In genomic region chr11:19674420-19674819, GRCh38 we compare ENCODE assay signal across 12 cellular contexts. TPM values are rescaled to one million over a fixed set of nuclear protein-coding genes. Genes with fewer than 3 reads are reported as not detected.
A peak's percentile ranks its signal among the peaks of the same experiment; 100 is the strongest.
DNase-seq lines count a peak whose midpoint lies in the region; ATAC-seq and TF ChIP-seq lines count a peak whose summit lies in the region.
"Had no signal": no experiment of that assay in that cellular context is flagged by ENCODE, and none has a peak within 500 bp of the region (broad histone marks: within the 10 kb centered on the region; RNA-seq: fewer than 3 reads in every experiment).

No MANE protein-coding gene starts in this region.

- no peak for TF ChIP-seq EP300 in transverse colon (IDR thresholded peaks at IDR 0.05; ENCODE audit: low read depth)

- no peak overlapping the region for H3K4me2 ChIP-seq in PC-9

- peaks cover 38% of the 10 kb centered on the region for H3K4me1 ChIP-seq in PC-9 (replicated peaks; ENCODE audit: insufficient read depth)
- no peaks in the 10 kb centered on the region for H3K4me1 ChIP-seq in mucosa of rectum (ENCODE audit: control insufficient read depth in 2 of 2, insufficient read depth in 2 of 2, low read length in 2 of 2)
- peaks cover under 1 to 40% (median 14%) of the 10 kb centered on the region in 4 donors for H3K4me1 ChIP-seq in transverse colon
- peaks cover 0 to 6% (median 0%) of the 10 kb centered on the region in 4 donors for H3K4me1 ChIP-seq in right lobe of liver

- no peaks in the 10 kb centered on the region for H3K79me2 ChIP-seq in PC-9 (ENCODE audit: low read depth)

- H3K27ac Mint-ChIP-seq in activated naive CD4-positive, alpha-beta T cell treated with anti-CD3 and anti-CD28 coated beads, Interleukin-2, amount 50 U/mL, for 72 hours, result no peak overlapping the region
- H3K27ac Mint-ChIP-seq: effector memory CD8-positive, alpha-beta T cell had no signal

- H3K9me2 ChIP-seq in PC-9 (ENCODE audit: insufficient read depth), result no peaks in the 10 kb centered on the region

- no peaks in the 10 kb centered on the region for H4K20me1 ChIP-seq in PC-9 (ENCODE audit: insufficient read depth)

- peak; percentile 53 for ATAC-seq in Right ventricle myocardium superior (ENCODE audit: poor library complexity)
- ATAC-seq in activated naive CD4-positive, alpha-beta T cell treated with anti-CD3 and anti-CD28 coated beads, Interleukin-2, amount 50 U/mL, for 72 hours, result no peak
- no peak for ATAC-seq in right lobe of liver
- no peak for ATAC-seq in HG03571 (IDR thresholded peaks at IDR 0.05; ENCODE audit: unreplicated experiment)
- ATAC-seq: effector memory CD8-positive, alpha-beta T cell had no signal

- POLR2A ChIA-PET in PC-9 (lab: Charles Lee; ENCODE audit: unreplicated experiment), result interaction anchor here (0.6 kb wide), 1 partner anchor 16 kb away, joined by 4 read pairs; no protein-coding TSS in a partner anchor

- CTCF ChIA-PET in PC-9 (lab: Charles Lee), result no interaction called here

- DNase-seq in PC-9, result peak in 1 of 2 experiments; percentile 65
- DNase-seq in Right ventricle myocardium superior, result no peak
- DNase-seq in transverse colon, result no peak
- no peak for DNase-seq in activated naive CD4-positive, alpha-beta T cell treated with anti-CD3 and anti-CD28 coated beads, Interleukin-2, amount 50 U/mL, for 72 hours (ENCODE audit: low spot score in 2 of 2)
- no peak for DNase-seq in right lobe of liver
- DNase-seq: activated CD4-positive, alpha-beta T cell treated with anti-CD3 and anti-CD28 coated beads, Interleukin-2, amount 50 U/mL, for 4 hours; effector memory CD8-positive, alpha-beta T cell; Karpas-422; NCI-H1930 had no signal

- BruUV-seq in PC-9 (replicated peaks; lab: Mats Ljungman, UMichigan), result no TSS peak

- intact Hi-C loops in PC-9 (cut with micrococcal nuclease; ENCODE audit: unreplicated experiment), result no loop called here
- intact Hi-C loops in Right ventricle myocardium superior (cut with DNase I), result no loop called here
- intact Hi-C loops in transverse colon (cut with DNase I; ENCODE audit: low total_unique reads), result no loop called here
- intact Hi-C loops in right lobe of liver (cut with DNase I), result no loop called here

- no peak overlapping the region; the same call in 1 of the 2 replicates for H2AFZ ChIP-seq in PC-9

- 30 to 50% methylated on average over 2 of the region's 2 CpGs for WGBS in transverse colon (ENCODE audit: low coverage in 1 of 2), 2 donors
- 64% methylated on average over 1 of the region's 2 CpGs for WGBS in right lobe of liver (ENCODE audit: insufficient coverage, low coverage, low lambda C conversion rate, missing lambda C conversion rate)

- no peak for TF ChIP-seq POLR2A in transverse colon (IDR thresholded peaks at IDR 0.05)
- no peak for TF ChIP-seq POLR2A in right lobe of liver (IDR thresholded peaks at IDR 0.05)

- H3K4me3 ChIP-seq in PC-9 (no peak overlapping the region), mucosa of rectum (ENCODE audit: low read length in 2 of 2) (no peak overlapping the region), transverse colon (no peak overlapping the region), right lobe of liver (no peak overlapping the region)

- H3F3A ChIP-seq in PC-9 (ENCODE audit: insufficient read depth, low read depth), result peaks cover 3% of the 10 kb centered on the region; the same call in 1 of the 2 replicates

- no peak for TF ChIP-seq CTCF in PC-9 (conservative IDR thresholded peaks at IDR 0.05)
- no peak for TF ChIP-seq CTCF in transverse colon (IDR thresholded peaks at IDR 0.05)
- no peak for TF ChIP-seq CTCF in right lobe of liver (IDR thresholded peaks at IDR 0.05)

- no peaks in the 10 kb centered on the region for H3K9me3 Mint-ChIP-seq in activated naive CD4-positive, alpha-beta T cell treated with anti-CD3 and anti-CD28 coated beads, Interleukin-2, amount 50 U/mL, for 72 hours
- H3K9me3 Mint-ChIP-seq: effector memory CD8-positive, alpha-beta T cell had no signal

- H3K27me3 ChIP-seq in PC-9 (ENCODE audit: insufficient read depth, low read depth), result no peaks in the 10 kb centered on the region
- no peaks in the 10 kb centered on the region for H3K27me3 ChIP-seq in mucosa of rectum (ENCODE audit: control insufficient read depth in 2 of 2, insufficient read depth in 2 of 2, low read length in 2 of 2)
- H3K27me3 ChIP-seq in transverse colon, result no peaks in the 10 kb centered on the region
- H3K27me3 ChIP-seq in right lobe of liver, result no peaks in the 10 kb centered on the region

- H3K9ac ChIP-seq in mucosa of rectum (ENCODE audit: low read depth in 1 of 2, low read length in 2 of 2), result no peak overlapping the region

- no peaks in the 10 kb centered on the region for H3K36me3 ChIP-seq in PC-9 (ENCODE audit: low read depth)
- H3K36me3 ChIP-seq in mucosa of rectum (ENCODE audit: control insufficient read depth in 2 of 2, insufficient read depth in 2 of 2, low read length in 2 of 2), result no peaks in the 10 kb centered on the region
- no peaks in the 10 kb centered on the region for H3K36me3 ChIP-seq in transverse colon
- H3K36me3 ChIP-seq in right lobe of liver, result no peaks in the 10 kb centered on the region

- H3K27ac ChIP-seq in PC-9 (peak overlapping the region; percentile 25), mucosa of rectum (ENCODE audit: low read depth in 2 of 2, low read length in 2 of 2) (peak overlapping the region; percentile 23 to 44), transverse colon (peak overlapping the region; percentile 77 to 85 (median 78)), right lobe of liver (no peak overlapping the region)
- H3K27ac ChIP-seq: C4-2B had no signal

- H3K9me3 ChIP-seq in PC-9 (ENCODE audit: insufficient read depth, low read depth) (no peaks in the 10 kb centered on the region), mucosa of rectum (ENCODE audit: control insufficient read depth in 2 of 2, low read length in 2 of 2) (no peaks in the 10 kb centered on the region), transverse colon (no peaks in the 10 kb centered on the region), right lobe of liver (no peaks in the 10 kb centered on the region)

- no peaks in the 10 kb centered on the region for H3K36me3 Mint-ChIP-seq in activated naive CD4-positive, alpha-beta T cell treated with anti-CD3 and anti-CD28 coated beads, Interleukin-2, amount 50 U/mL, for 72 hours

- in situ Hi-C loops in transverse colon (cut with MboI; ENCODE audit: low pct_ligation_motif_present in 1 of 4, low pct_unique_long_range_greater_than_20kb in 1 of 4, low sequenced_read_pairs in 3 of 4), result no loop called here

RNA-seq across cellular contexts. Expression of gene NAV2, which starts 38.2 kb away (rescaled TPM):
- 22.9 and 23.3 TPM in 2 replicates for total RNA-seq in PC-9 (2021)
- 10.5 TPM for total RNA-seq in Right ventricle myocardium superior
- total RNA-seq in transverse colon, result 10 to 100 TPM in 3 of 4 donors, 1 to 10 TPM in 1; 9.6 to 40.0 (median 23.1) TPM
- under 1 TPM; 0.27 to 0.88 TPM for total RNA-seq in activated naive CD4-positive, alpha-beta T cell treated with anti-CD3 and anti-CD28 coated beads, Interleukin-2, amount 50 U/mL, for 72 hours
- 10 to 100 TPM; 15.5 to 69.2 (median 37.1) TPM for total RNA-seq in right lobe of liver

Comparison
In these comparisons a context has a peak if more than half of its experiments do, and no peak if none do; other contexts are left out.
1. H3K27ac ChIP-seq: peak in PC-9 (single experiment), mucosa of rectum (2 of 2) and transverse colon (4 of 4); none in right lobe of liver (0 of 3).